Comparison of ENCODE assay signal across 8 cellular contexts in the genomic region with DNA sequence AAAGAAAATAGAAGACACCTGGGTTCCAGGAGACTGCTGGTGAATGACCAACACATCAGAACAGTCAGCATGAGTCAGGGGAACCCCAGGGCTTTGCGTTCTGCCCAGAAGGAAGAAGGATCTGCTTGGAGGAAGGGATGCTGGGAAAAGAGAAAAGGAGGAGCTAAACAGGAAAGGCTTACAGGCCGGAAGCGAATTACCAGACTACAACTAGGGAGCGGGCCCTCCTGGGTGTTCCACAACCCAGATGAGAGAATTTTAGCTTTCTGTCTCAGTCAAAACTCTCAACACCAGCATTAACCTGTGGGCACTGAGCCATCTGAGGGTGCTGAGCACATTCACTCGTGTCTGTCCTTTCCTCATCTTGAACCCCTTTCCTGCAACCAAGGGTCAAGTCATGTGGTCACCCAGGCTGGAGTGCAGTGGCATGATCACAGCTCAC. TPM values are rescaled to one million over a fixed set of nuclear protein-coding genes. Genes with fewer than 3 reads are reported as not detected.
DNase-seq lines count a peak whose midpoint lies in the region; ATAC-seq and TF ChIP-seq lines count a peak whose summit lies in the region.

No MANE protein-coding gene starts in this region.

- H3K36me3 ChIP-seq in subcutaneous abdominal adipose tissue (ENCODE audit: control insufficient read depth in 5 of 5, insufficient read depth in 5 of 5, low read length in 5 of 5) (no peaks in the 10 kb centered on the region), testis (ENCODE audit: low read depth, missing control alignments) (no peaks in the 10 kb centered on the region)

- POLR2A ChIA-PET in activated CD4-positive, alpha-beta T cell treated with anti-CD3 and anti-CD28 coated beads, Interleukin-2, amount 10 ng/mL, durations not matched to agents 7 days and 5 days (lab: Charles Lee) = interaction anchor here (0.9 kb wide), 1 partner anchor 66 kb away, joined by 3 read pairs; no protein-coding TSS in a partner anchor

- ATAC-seq in T-helper 17 cell = no peak

- H3K4me1 ChIP-seq in subcutaneous abdominal adipose tissue (ENCODE audit: control insufficient read depth in 5 of 5, insufficient read depth in 5 of 5, low read length in 5 of 5) (peaks cover 2 to 89% (median 39%) of the 10 kb centered on the region in 5 donors), testis (peaks cover 16% of the 10 kb centered on the region)

- H3K4me3 ChIP-seq in foreskin fibroblast (ENCODE audit: low read depth in 1 of 2, low read length in 2 of 2) (no peak overlapping the region), subcutaneous abdominal adipose tissue (ENCODE audit: low read depth in 1 of 5, low read length in 5 of 5) (no peak overlapping the region), testis (no peak overlapping the region)

- peaks cover 10% of the 10 kb centered on the region for H3K9me3 Mint-ChIP-seq in activated CD4-positive, alpha-beta T cell treated with anti-CD3 and anti-CD28 coated beads, Interleukin-2, amount 10 ng/mL, durations not matched to agents 7 days and 5 days

- 68 to 84% methylated on average over 5 of the region's 5 CpGs for WGBS in testis, 2 donors

- no peak overlapping the region for H3K9ac ChIP-seq in subcutaneous abdominal adipose tissue (ENCODE audit: low read length in 5 of 5)

- H3K36me3 Mint-ChIP-seq in activated CD4-positive, alpha-beta T cell treated with anti-CD3 and anti-CD28 coated beads, Interleukin-2, amount 10 ng/mL, durations not matched to agents 7 days and 5 days (ENCODE audit: low read depth) = peaks cover 61% of the 10 kb centered on the region
- H3K36me3 Mint-ChIP-seq in T-helper 17 cell (ENCODE audit: low read depth) = peaks cover 8% of the 10 kb centered on the region

- H3K9me3 ChIP-seq in T-helper 17 cell (ENCODE audit: control insufficient read depth, low read length, poor library complexity, severe bottlenecking) (no peaks in the 10 kb centered on the region), subcutaneous abdominal adipose tissue (ENCODE audit: control insufficient read depth in 5 of 5, low read length in 5 of 5) (peaks cover 0 to 6% (median 0%) of the 10 kb centered on the region in 5 donors), testis (no peaks in the 10 kb centered on the region)

- no peak for DNase-seq in activated CD4-positive, alpha-beta T cell treated with anti-CD3 and anti-CD28 coated beads, Interleukin-2, amount 10 ng/mL, durations not matched to agents 7 days and 5 days
- no peak for DNase-seq in activated CD4-positive, alpha-beta T cell treated with anti-CD3 and anti-CD28 coated beads for 48 hours
- no peak for DNase-seq in T-helper 17 cell
- peak; percentile 89 to 90 for DNase-seq in foreskin fibroblast
- DNase-seq in testis = no peak
- no peak for DNase-seq in retina
- no peak for DNase-seq in MV-4-11 (lab: John Stamatoyannopoulos, UW)

- H3K27me3 ChIP-seq in subcutaneous abdominal adipose tissue (ENCODE audit: control insufficient read depth in 5 of 5, insufficient read depth in 4 of 5, low read length in 5 of 5) (no peaks in the 10 kb centered on the region), testis (no peaks in the 10 kb centered on the region)

- H3K4me1 Mint-ChIP-seq in activated CD4-positive, alpha-beta T cell treated with anti-CD3 and anti-CD28 coated beads, Interleukin-2, amount 10 ng/mL, durations not matched to agents 7 days and 5 days = peaks cover 82% of the 10 kb centered on the region
- H3K4me1 Mint-ChIP-seq in T-helper 17 cell = peaks cover 82% of the 10 kb centered on the region

- no peak for TF ChIP-seq CTCF in foreskin fibroblast (IDR thresholded peaks at IDR 0.05; ENCODE audit: low read depth, low read length)
- no peak for TF ChIP-seq CTCF in testis (IDR thresholded peaks at IDR 0.05)

- intact Hi-C loops in testis (cut with DNase I; ENCODE audit: low total_unique reads) = no loop called here

- no peak overlapping the region for H3K4me3 Mint-ChIP-seq in activated CD4-positive, alpha-beta T cell treated with anti-CD3 and anti-CD28 coated beads, Interleukin-2, amount 10 ng/mL, durations not matched to agents 7 days and 5 days
- peak overlapping the region; percentile 81 for H3K4me3 Mint-ChIP-seq in T-helper 17 cell

- CTCF ChIA-PET in activated CD4-positive, alpha-beta T cell treated with anti-CD3 and anti-CD28 coated beads, Interleukin-2, amount 10 ng/mL, durations not matched to agents 7 days and 5 days (lab: Charles Lee) = no interaction called here

- peak overlapping the region; percentile 47 for H3K27ac Mint-ChIP-seq in activated CD4-positive, alpha-beta T cell treated with anti-CD3 and anti-CD28 coated beads, Interleukin-2, amount 10 ng/mL, durations not matched to agents 7 days and 5 days
- peak overlapping the region; percentile 93 for H3K27ac Mint-ChIP-seq in T-helper 17 cell

- H3K27me3 Mint-ChIP-seq in activated CD4-positive, alpha-beta T cell treated with anti-CD3 and anti-CD28 coated beads, Interleukin-2, amount 10 ng/mL, durations not matched to agents 7 days and 5 days = no peaks in the 10 kb centered on the region
- H3K27me3 Mint-ChIP-seq in T-helper 17 cell = no peaks in the 10 kb centered on the region

- H3K27ac ChIP-seq in subcutaneous abdominal adipose tissue (ENCODE audit: low read depth, low read length) (peak overlapping the region; percentile 81), testis (peak overlapping the region in 1 of 2 donors; percentile 63)

- TF ChIP-seq POLR2A in testis (IDR thresholded peaks at IDR 0.05) = no peak

RNA-seq across cellular contexts. Expression of gene CDC42EP3, which starts 19.2 kb away (rescaled TPM):
- 10 to 100 TPM; 28.2 to 39.8 TPM for total RNA-seq in activated CD4-positive, alpha-beta T cell treated with anti-CD3 and anti-CD28 coated beads, Interleukin-2, amount 10 ng/mL, durations not matched to agents 7 days and 5 days
- total RNA-seq in T-helper 17 cell = 10 to 100 TPM; 45.1 to 48.9 TPM
- 10 to 100 TPM; 44.3 to 50.6 TPM for total RNA-seq in testis
- polyA plus RNA-seq in testis (ENCODE audit: insufficient read depth, low read depth, low replicate concordance) = 107 TPM

Comparison
In these comparisons a context has a peak if more than half of its experiments do, and no peak if none do; other contexts are left out.
1. DNase-seq: peak in foreskin fibroblast (2 of 2); none in activated CD4-positive, alpha-beta T cell treated with anti-CD3 and anti-CD28 coated beads, Interleukin-2, amount 10 ng/mL, durations not matched to agents 7 days and 5 days (single experiment), activated CD4-positive, alpha-beta T cell treated with anti-CD3 and anti-CD28 coated beads for 48 hours (single experiment), T-helper 17 cell (0 of 3), testis (single experiment), retina (single experiment) and MV-4-11 (single experiment).